15 cellular contexts compared by ENCODE assay signal in the genomic region with DNA sequence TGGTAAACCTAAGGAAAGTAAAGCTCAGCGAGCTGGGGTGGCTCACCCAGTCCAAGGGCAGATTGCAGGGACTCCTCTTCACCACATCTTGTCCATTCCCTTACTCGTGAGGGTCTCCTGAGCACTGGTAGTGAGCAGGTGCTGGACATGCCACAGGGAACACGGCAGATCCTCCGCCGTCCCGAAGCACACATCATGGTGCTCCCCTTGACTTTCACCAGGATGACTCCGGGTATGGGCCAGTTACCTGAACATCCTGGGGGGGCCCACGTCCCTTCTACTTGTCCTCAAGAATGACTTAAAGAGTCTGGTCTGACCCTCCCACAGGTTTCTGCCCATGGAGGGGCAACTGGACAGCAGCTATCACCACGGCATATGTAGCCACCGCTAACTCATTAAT.
"Had no signal": no experiment of that assay in that cellular context is flagged by ENCODE, and none has a peak within 500 bp of the region (broad histone marks: within the 10 kb centered on the region; RNA-seq: fewer than 3 reads in every experiment).

No MANE protein-coding gene starts in this region.

- H3K36me3 Mint-ChIP-seq: WTC11 had no signal

- H3K27ac ChIP-seq: adrenal gland, hepatocyte, pancreas, suprapubic skin had no signal

- H3K27ac Mint-ChIP-seq: activated naive CD4-positive, alpha-beta T cell treated with anti-CD3 and anti-CD28 coated beads for 36 hours; stimulated activated naive CD8-positive, alpha-beta T cell treated with anti-CD3 and anti-CD28 coated beads, Interleukin-15, Interleukin-2, amounts not matched to agents 100 ng/mL and 50 ng/mL, for 24 hours; T-helper 1 cell treated with Interleukin-12 subunit alpha and Interleukin-12 subunit beta and Interleukin-4 antibody, amounts not matched to agents 30 μg/mL and 1 μg/mL, for 36 hours; WTC11 had no signal

- H3K4me3 ChIP-seq: adrenal gland, hepatocyte, pancreas, smooth muscle cell, suprapubic skin had no signal

- H3K4me1 Mint-ChIP-seq: neural crest cell had no signal

- DNase-seq: activated CD4-positive, alpha-beta T cell treated with anti-CD3 and anti-CD28 coated beads, Interleukin-2, amount 50 U/mL, for 1 hour; activated CD8-positive, alpha-beta memory T cell treated with anti-CD3 and anti-CD28 coated beads for 24 hours; activated naive CD4-positive, alpha-beta T cell treated with anti-CD3 and anti-CD28 coated beads for 36 hours; retina; SIG-M5 had no signal

- H3K9me3 Mint-ChIP-seq: activated naive CD4-positive, alpha-beta T cell treated with anti-CD3 and anti-CD28 coated beads for 36 hours; neural crest cell; stimulated activated naive CD8-positive, alpha-beta T cell treated with anti-CD3 and anti-CD28 coated beads, Interleukin-15, Interleukin-2, amounts not matched to agents 100 ng/mL and 50 ng/mL, for 24 hours; T-helper 1 cell treated with Interleukin-12 subunit alpha and Interleukin-12 subunit beta and Interleukin-4 antibody, amounts not matched to agents 30 μg/mL and 1 μg/mL, for 36 hours; WTC11 had no signal

- H3K27me3 Mint-ChIP-seq: stimulated activated naive CD8-positive, alpha-beta T cell treated with anti-CD3 and anti-CD28 coated beads, Interleukin-15, Interleukin-2, amounts not matched to agents 100 ng/mL and 50 ng/mL, for 24 hours had no signal

- ATAC-seq: esophagus mucosa, pancreas, WTC11 had no signal

- H3K4me1 ChIP-seq: adrenal gland, pancreas had no signal

- H3K36me3 ChIP-seq: pancreas had no signal

- H3K4me3 Mint-ChIP-seq: activated naive CD4-positive, alpha-beta T cell treated with anti-CD3 and anti-CD28 coated beads for 36 hours; neural crest cell; stimulated activated naive CD8-positive, alpha-beta T cell treated with anti-CD3 and anti-CD28 coated beads, Interleukin-15, Interleukin-2, amounts not matched to agents 100 ng/mL and 50 ng/mL, for 24 hours; T-helper 1 cell treated with Interleukin-12 subunit alpha and Interleukin-12 subunit beta and Interleukin-4 antibody, amounts not matched to agents 30 μg/mL and 1 μg/mL, for 36 hours; WTC11 had no signal

- H3K9me3 ChIP-seq: adrenal gland, pancreas, suprapubic skin had no signal

- H3K27me3 ChIP-seq: adrenal gland, hepatocyte, pancreas, suprapubic skin had no signal
